21 cellular contexts compared by ENCODE assay signal in genomic region chr3:12687948-12688347, GRCh38.
"Had no signal": no experiment of that assay in that cellular context is flagged by ENCODE, and none has a peak within 500 bp of the region (broad histone marks: within the 10 kb centered on the region; RNA-seq: fewer than 3 reads in every experiment).

No MANE protein-coding gene starts in this region.

- H3K9me3 ChIP-seq: colonic mucosa, esophagus squamous epithelium, gastroesophageal sphincter, psoas muscle, sigmoid colon, stomach, thoracic aorta, transverse colon had no signal

- H3K27me3 ChIP-seq: colonic mucosa, gastroesophageal sphincter, hepatocyte, sigmoid colon, stomach, transverse colon had no signal

- FAIRE-seq: kidney had no signal

- H3K4me3 ChIP-seq: colonic mucosa, esophagus squamous epithelium, gastroesophageal sphincter, hepatocyte, psoas muscle, sigmoid colon, skin epidermis, stomach, thoracic aorta, transverse colon had no signal

- ATAC-seq: gastroesophageal sphincter, left cardiac atrium, psoas muscle had no signal

- H3K36me3 ChIP-seq: colonic mucosa, esophagus squamous epithelium, gastroesophageal sphincter, sigmoid colon, stomach, thoracic aorta, transverse colon had no signal

- H3K4me1 ChIP-seq: colonic mucosa, esophagus squamous epithelium, gastroesophageal sphincter, psoas muscle, sigmoid colon, stomach had no signal

- H3K27ac ChIP-seq: colonic mucosa, esophagus squamous epithelium, gastroesophageal sphincter, hepatocyte, psoas muscle, sigmoid colon, skin epidermis, stomach, thoracic aorta, transverse colon had no signal

- DNase-seq: colonic mucosa; dermis blood vessel endothelial cell; esophagus squamous epithelium; foreskin fibroblast; head of caudate nucleus; kidney; left cardiac atrium; mesendoderm; naive B cell; nephron progenitor cell; sigmoid colon; stimulated activated CD4-positive, alpha-beta T cell treated with anti-CD3 and anti-CD28 coated beads, Interleukin-12 subunit alpha, Interleukin-12 subunit beta, amount 100 ng/mL, for 4 hours; stimulated activated naive CD4-positive, alpha-beta T cell; stomach; substantia nigra; transverse colon had no signal
